Comparison of ENCODE assay signal across 20 cellular contexts in genomic region chr20:32427996-32428395, GRCh38.
DNase-seq lines count a peak whose midpoint lies in the region; ATAC-seq and TF ChIP-seq lines count a peak whose summit lies in the region.
"Had no signal": no experiment of that assay in that cellular context is flagged by ENCODE, and none has a peak within 500 bp of the region (broad histone marks: within the 10 kb centered on the region; RNA-seq: fewer than 3 reads in every experiment).

No MANE protein-coding gene starts in this region.

- no peak overlapping the region for H3K4me3 ChIP-seq in esophagus muscularis mucosa
- H3K4me3 ChIP-seq: GM12878 had no signal

- no peaks in the 10 kb centered on the region for H3K27me3 Mint-ChIP-seq in activated T-cell treated with anti-CD3 and anti-CD28 coated beads, Interleukin-2, amount 50 U/mL, for 24 hours
- no peaks in the 10 kb centered on the region for H3K27me3 Mint-ChIP-seq in activated T-cell treated with anti-CD3 and anti-CD28 coated beads, Interleukin-2, amount 50 U/mL, for 4 hours (ENCODE audit: low read depth)
- H3K27me3 Mint-ChIP-seq in CD4-positive, alpha-beta T cell: no peaks in the 10 kb centered on the region
- H3K27me3 Mint-ChIP-seq: CD4-positive, CD25-positive, alpha-beta regulatory T cell had no signal

- POLR2A ChIA-PET in CD4-positive, alpha-beta T cell (lab: Charles Lee): interaction anchor here (0.5 kb wide), 1 partner anchor 42 kb away, joined by 4 read pairs; no protein-coding TSS in a partner anchor

- no peaks in the 10 kb centered on the region for H3K27me3 ChIP-seq in CD4-positive, alpha-beta T cell (ENCODE audit: control insufficient read depth, insufficient read depth, low read length)
- H3K27me3 ChIP-seq in esophagus muscularis mucosa: no peaks in the 10 kb centered on the region
- H3K27me3 ChIP-seq: BE2C had no signal

- peaks cover 45 to 53% (median 52%) of the 10 kb centered on the region in 4 donors for H3K36me3 ChIP-seq in esophagus muscularis mucosa

- H3K9me3 ChIP-seq in CD4-positive, alpha-beta T cell (ENCODE audit: control insufficient read depth, low read length): no peaks in the 10 kb centered on the region
- H3K9me3 ChIP-seq in esophagus muscularis mucosa: no peaks in the 10 kb centered on the region
- H3K9me3 ChIP-seq: BE2C had no signal

- WGBS in esophagus muscularis mucosa: 93% methylated on average over 6 of the region's 6 CpGs

- CTCF ChIA-PET in CD4-positive, alpha-beta T cell (lab: Charles Lee): interaction anchor here (0.7 kb wide), 1 partner anchor 77 kb away, joined by 3 read pairs; no protein-coding TSS in a partner anchor

- no peak for TF ChIP-seq POLR2A in esophagus muscularis mucosa (IDR thresholded peaks at IDR 0.05; ENCODE audit: low read depth)

- DNase-seq in activated T-cell treated with anti-CD3 and anti-CD28 coated beads, Interleukin-2, amount 50 U/mL, for 24 hours: no peak
- DNase-seq in activated T-cell treated with anti-CD3 and anti-CD28 coated beads, Interleukin-2, amount 50 U/mL, for 4 hours: no peak
- DNase-seq in CD4-positive, alpha-beta T cell: no peak
- peak; percentile 7 for DNase-seq in HuH-7 (ENCODE audit: low spot score)
- DNase-seq in esophagus muscularis mucosa (ENCODE audit: extremely low spot score): peak; percentile 19
- no peak for DNase-seq in globus pallidus (ENCODE audit: low spot score)
- no peak for DNase-seq in NAMALWA (ENCODE audit: low spot score)
- DNase-seq: BE2C; Calu3; CD4-positive, CD25-positive, alpha-beta regulatory T cell; MV-4-11; NCI-H1436; NCI-H1930; NCI-H345; NCI-H526; PC-3 had no signal

- H3K36me3 Mint-ChIP-seq in activated T-cell treated with anti-CD3 and anti-CD28 coated beads, Interleukin-2, amount 50 U/mL, for 24 hours (ENCODE audit: low read depth): peaks cover 88% of the 10 kb centered on the region
- peaks cover 40% of the 10 kb centered on the region for H3K36me3 Mint-ChIP-seq in activated T-cell treated with anti-CD3 and anti-CD28 coated beads, Interleukin-2, amount 50 U/mL, for 4 hours (ENCODE audit: insufficient read depth)
- H3K36me3 Mint-ChIP-seq in CD4-positive, alpha-beta T cell (ENCODE audit: low read depth): peaks cover 80% of the 10 kb centered on the region

- peaks cover 6% of the 10 kb centered on the region for H3K4me1 Mint-ChIP-seq in activated T-cell treated with anti-CD3 and anti-CD28 coated beads, Interleukin-2, amount 50 U/mL, for 24 hours (ENCODE audit: low read depth)
- peaks cover 4% of the 10 kb centered on the region for H3K4me1 Mint-ChIP-seq in activated T-cell treated with anti-CD3 and anti-CD28 coated beads, Interleukin-2, amount 50 U/mL, for 4 hours (ENCODE audit: low read depth)
- H3K4me1 Mint-ChIP-seq in CD4-positive, alpha-beta T cell (ENCODE audit: low read depth): peaks cover 17% of the 10 kb centered on the region

- peaks cover 0 to 11% (median 3%) of the 10 kb centered on the region in 4 donors for H3K4me1 ChIP-seq in esophagus muscularis mucosa
- H3K4me1 ChIP-seq: BE2C had no signal

- no peak for TF ChIP-seq CTCF in CD4-positive, alpha-beta T cell (IDR thresholded peaks at IDR 0.05)
- TF ChIP-seq CTCF in esophagus muscularis mucosa (IDR thresholded peaks at IDR 0.05): no peak

- H3K27ac Mint-ChIP-seq in activated T-cell treated with anti-CD3 and anti-CD28 coated beads, Interleukin-2, amount 50 U/mL, for 24 hours: peak overlapping the region; percentile 45
- peak overlapping the region; percentile 45 for H3K27ac Mint-ChIP-seq in CD4-positive, alpha-beta T cell

- no peak overlapping the region for H3K4me3 Mint-ChIP-seq in activated T-cell treated with anti-CD3 and anti-CD28 coated beads, Interleukin-2, amount 50 U/mL, for 24 hours
- no peak overlapping the region for H3K4me3 Mint-ChIP-seq in activated T-cell treated with anti-CD3 and anti-CD28 coated beads, Interleukin-2, amount 50 U/mL, for 4 hours
- no peak overlapping the region for H3K4me3 Mint-ChIP-seq in CD4-positive, alpha-beta T cell
- H3K4me3 Mint-ChIP-seq: CD4-positive, CD25-positive, alpha-beta regulatory T cell had no signal

- TF ChIP-seq EP300 in esophagus muscularis mucosa (IDR thresholded peaks at IDR 0.05): no peak

- no peaks in the 10 kb centered on the region for H3K9me3 Mint-ChIP-seq in activated T-cell treated with anti-CD3 and anti-CD28 coated beads, Interleukin-2, amount 50 U/mL, for 24 hours
- H3K9me3 Mint-ChIP-seq in activated T-cell treated with anti-CD3 and anti-CD28 coated beads, Interleukin-2, amount 50 U/mL, for 4 hours: no peaks in the 10 kb centered on the region
- H3K9me3 Mint-ChIP-seq in CD4-positive, alpha-beta T cell: no peaks in the 10 kb centered on the region
- H3K9me3 Mint-ChIP-seq: CD4-positive, CD25-positive, alpha-beta regulatory T cell had no signal

- no peak for ATAC-seq in activated T-cell treated with anti-CD3 and anti-CD28 coated beads, Interleukin-2, amount 50 U/mL, for 4 hours
- ATAC-seq in CD4-positive, alpha-beta T cell (ENCODE audit: poor library complexity): no peak
- no peak for ATAC-seq in HG03196 (IDR thresholded peaks at IDR 0.05; ENCODE audit: unreplicated experiment)
- ATAC-seq: GM12878, PC-3 had no signal

- intact Hi-C loops in CD4-positive, alpha-beta T cell (cut with DNase I, micrococcal nuclease): no loop called here
- intact Hi-C loops in esophagus muscularis mucosa (cut with DNase I): no loop called here

- H3K27ac ChIP-seq in CD4-positive, alpha-beta T cell (ENCODE audit: low read depth, low read length): no peak overlapping the region
- H3K27ac ChIP-seq in esophagus muscularis mucosa (replicated peaks in 1 of 4): no peak overlapping the region
- H3K27ac ChIP-seq: KMS-11, RWPE1 had no signal

Comparison
In these comparisons a context has a peak if more than half of its experiments do, and no peak if none do; other contexts are left out.
1. DNase-seq: peak in HuH-7 (single experiment) and esophagus muscularis mucosa (single experiment); none in activated T-cell treated with anti-CD3 and anti-CD28 coated beads, Interleukin-2, amount 50 U/mL, for 24 hours (single experiment), activated T-cell treated with anti-CD3 and anti-CD28 coated beads, Interleukin-2, amount 50 U/mL, for 4 hours (single experiment), CD4-positive, alpha-beta T cell (0 of 10), globus pallidus (single experiment) and NAMALWA (single experiment).